Comparison of ENCODE assay signal across 8 cellular contexts in genomic region chr12:96177013-96177412, GRCh38. TPM values are rescaled to one million over a fixed set of nuclear protein-coding genes. Genes with fewer than 3 reads are reported as not detected.
DNase-seq lines count a peak whose midpoint lies in the region; ATAC-seq and TF ChIP-seq lines count a peak whose summit lies in the region.

No MANE protein-coding gene starts in this region.

- TF ChIP-seq RAD21 in IMR-90 (IDR thresholded peaks at IDR 0.05; ENCODE audit: low read length) = no peak

- DNase-seq in EL (peak; percentile 63), IMR-90 (peak; percentile 82), activated T-cell treated with anti-CD3 and anti-CD28 coated beads for 4 hours (peak; percentile 37), nephron progenitor cell (no peak), NCI-H2171 treated with DMSO at 0.1 percent for 48 hours (lab: John Stamatoyannopoulos, UW) (no peak), GM23338 (ENCODE audit: low spot score) (no peak), aorta (no peak)

- no peak overlapping the region for H4K5ac ChIP-seq in IMR-90 (ENCODE audit: low read depth, low read length)

- intact Hi-C loops in IMR-90 (cut with micrococcal nuclease) = no loop called here
- intact Hi-C loops in aorta (cut with DNase I) = no loop called here

- no peaks in the 10 kb centered on the region for H3K79me1 ChIP-seq in IMR-90 (ENCODE audit: low read depth in 1 of 2, low read length in 2 of 2)

- TF ChIP-seq POLR2A in IMR-90 (IDR thresholded peaks at IDR 0.05; ENCODE audit: low read depth, low read length) = no peak

- no peak for TF ChIP-seq CTCF in IMR-90 (conservative IDR thresholded peaks at IDR 0.05; ENCODE audit: low read depth, low read length)
- TF ChIP-seq CTCF in nephron progenitor cell (IDR thresholded peaks at IDR 0.05) = no peak
- TF ChIP-seq CTCF in GM23338 (conservative IDR thresholded peaks at IDR 0.05; ENCODE audit: low read depth in 2 of 2) = no peak

- H3K27ac ChIP-seq in IMR-90 (ENCODE audit: insufficient read depth, low read length) (no peak overlapping the region), GM23338 (ENCODE audit: low read depth) (no peak overlapping the region), aorta (ENCODE audit: low read depth in 1 of 2, low read length in 2 of 2) (no peak overlapping the region)

- H4K8ac ChIP-seq in IMR-90 (ENCODE audit: low read depth in 2 of 2, low read length in 2 of 2) = no peak overlapping the region

- H3K4me3 ChIP-seq in IMR-90 (ENCODE audit: insufficient read depth, low read depth, low read length) (no peak overlapping the region), GM23338 (no peak overlapping the region), aorta (ENCODE audit: low read length in 2 of 2) (no peak overlapping the region)

- H3K79me2 ChIP-seq in GM23338 (replicated peaks; ENCODE audit: insufficient read depth) = no peaks in the 10 kb centered on the region

- no peak overlapping the region for H3K14ac ChIP-seq in IMR-90 (replicated peaks; ENCODE audit: low read depth, low read length)

- peaks cover 4% of the 10 kb centered on the region for H3K36me3 Mint-ChIP-seq in nephron progenitor cell (ENCODE audit: low read depth)
- peaks cover 3% of the 10 kb centered on the region; the same call in 1 of the 3 replicates for H3K36me3 Mint-ChIP-seq in GM23338 (ENCODE audit: low read depth)

- no peak overlapping the region for H2AK9ac ChIP-seq in IMR-90 (replicated peaks; ENCODE audit: low read depth, low read length, poor library complexity)

- H2AFZ ChIP-seq in IMR-90 (replicated peaks; ENCODE audit: low read length, poor library complexity) (peak overlapping the region; percentile 35), GM23338 (no peak overlapping the region)

- no peaks in the 10 kb centered on the region for H3K9me1 ChIP-seq in IMR-90 (ENCODE audit: insufficient read depth, low read length)

- no peak overlapping the region for H3K4me3 Mint-ChIP-seq in nephron progenitor cell
- no peak overlapping the region for H3K4me3 Mint-ChIP-seq in GM23338

- H3K9me3 Mint-ChIP-seq in nephron progenitor cell (peaks cover 34% of the 10 kb centered on the region), GM23338 (peaks cover 15% of the 10 kb centered on the region; the same call in 2 of the 3 replicates)

- H3K4me1 Mint-ChIP-seq in nephron progenitor cell (no peaks in the 10 kb centered on the region), GM23338 (no peaks in the 10 kb centered on the region)

- H3K36me3 ChIP-seq in IMR-90 (ENCODE audit: control insufficient read depth, insufficient read depth, low read length) (no peaks in the 10 kb centered on the region), GM23338 (ENCODE audit: insufficient read depth) (0 out of 2 replicates have a peak, but pooled peaks cover 5% of the 10 kb centered on the region), aorta (ENCODE audit: control insufficient read depth in 1 of 2, insufficient read depth in 2 of 2, low read length in 1 of 2) (no peaks in the 10 kb centered on the region)

- H3K27me3 ChIP-seq in IMR-90 (ENCODE audit: control insufficient read depth, insufficient read depth, low read length) (peaks cover 2% of the 10 kb centered on the region; the same call in 1 of the 2 replicates), GM23338 (ENCODE audit: insufficient read depth) (no peaks in the 10 kb centered on the region), aorta (ENCODE audit: control insufficient read depth in 1 of 2, insufficient read depth in 2 of 2, low read length in 1 of 2) (no peaks in the 10 kb centered on the region)

- dilution Hi-C loops in IMR-90 (cut with HindIII; ENCODE audit: low sequenced_read_pairs, unreplicated experiment) = no loop called here

- H3K23ac ChIP-seq in IMR-90 (ENCODE audit: low read depth, low read length) = no peak overlapping the region

- no peak overlapping the region for H3K18ac ChIP-seq in IMR-90 (ENCODE audit: low read depth, low read length)

- no peak; the same call in 1 of the 2 replicates for ATAC-seq in IMR-90 (ENCODE audit: low read depth)
- no peak for ATAC-seq in GM19035 (IDR thresholded peaks at IDR 0.05; ENCODE audit: unreplicated experiment)
- ATAC-seq in GM23338 = no peak
- ATAC-seq in aorta (ENCODE audit: low FRiP score) = no peak

- H3K4me2 ChIP-seq in IMR-90 (ENCODE audit: low read depth, low read length) = no peak overlapping the region
- H3K4me2 ChIP-seq in GM23338 = no peak overlapping the region

- no peak overlapping the region for H2BK20ac ChIP-seq in IMR-90 (ENCODE audit: low read depth, low read length)

- CTCF ChIA-PET in IMR-90 (lab: Yijun Ruan, JAX) = no interaction called here

- H3K9me2 ChIP-seq in GM23338 (ENCODE audit: insufficient read depth) = no peaks in the 10 kb centered on the region; the same call in 1 of the 2 replicates

- H4K20me1 ChIP-seq in IMR-90 (ENCODE audit: insufficient read depth, low read length) (no peaks in the 10 kb centered on the region), GM23338 (replicated peaks; ENCODE audit: insufficient read depth) (no peaks in the 10 kb centered on the region)

- H2BK5ac ChIP-seq in IMR-90 (ENCODE audit: low read depth, low read length, poor library complexity, severe bottlenecking) = no peak overlapping the region

- no peak overlapping the region for H3K9ac ChIP-seq in IMR-90 (ENCODE audit: low read depth, low read length)

- BruUV-seq in IMR-90 (replicated peaks; lab: Mats Ljungman, UMichigan) = no TSS peak

- no peak overlapping the region for H2AK5ac ChIP-seq in IMR-90 (ENCODE audit: low read depth, low read length)

- H3K4me1 ChIP-seq in IMR-90 (ENCODE audit: control insufficient read depth, insufficient read depth, low read length) (no peaks in the 10 kb centered on the region), GM23338 (ENCODE audit: insufficient read depth) (no peaks in the 10 kb centered on the region), aorta (ENCODE audit: control insufficient read depth in 1 of 2, insufficient read depth in 2 of 2, low read length in 2 of 2) (no peaks in the 10 kb centered on the region)

- H3K27ac Mint-ChIP-seq in nephron progenitor cell (peak overlapping the region; percentile 25), GM23338 (no peak overlapping the region)

- WGBS in IMR-90 (ENCODE audit: extremely low coverage in 2 of 2, insufficient read length in 1 of 2), 2 experiments = 40% methylated on average over 1 of the region's 1 CpG; no CpG with 5 or more reads in 1 of the 2 experiments
- WGBS in aorta, 2 donors = 84 to 85% methylated on average over 1 of the region's 1 CpG

- no peaks in the 10 kb centered on the region for H3F3A ChIP-seq in GM23338 (replicated peaks; ENCODE audit: low read depth)

- no peak overlapping the region for H3K56ac ChIP-seq in IMR-90 (ENCODE audit: extremely low read depth, insufficient read depth, low read length)

- POLR2A ChIA-PET in IMR-90 (lab: Charles Lee; ENCODE audit: unreplicated experiment) = no interaction called here

- H3K9me3 ChIP-seq in IMR-90 (ENCODE audit: control insufficient read depth, insufficient read depth, low read length) (peaks cover 6% of the 10 kb centered on the region; the same call in 1 of the 2 replicates), aorta (ENCODE audit: control insufficient read depth, low read length) (peaks cover 8% of the 10 kb centered on the region)

- no peak overlapping the region for H4K91ac ChIP-seq in IMR-90 (ENCODE audit: insufficient read depth, low read depth, low read length)

- H2BK120ac ChIP-seq in IMR-90 (ENCODE audit: low read depth, low read length) = no peak overlapping the region

- no peak overlapping the region; the same call in 1 of the 2 replicates for H3K4ac ChIP-seq in IMR-90 (ENCODE audit: low read depth, low read length)

- peaks cover 11% of the 10 kb centered on the region for H3K27me3 Mint-ChIP-seq in nephron progenitor cell (ENCODE audit: low read depth, poor library complexity)
- H3K27me3 Mint-ChIP-seq in GM23338 (ENCODE audit: insufficient read depth, low read depth, poor library complexity) = no peaks in the 10 kb centered on the region

- in situ Hi-C loops in IMR-90 (cut with MboI; ENCODE audit: low sequenced_read_pairs) = no loop called here

- H2BK15ac ChIP-seq in IMR-90 (ENCODE audit: low read depth, low read length) = no peak overlapping the region

TF ChIP-seq in IMR-90, 13 proteins besides CTCF, POLR2A, EP300 and RAD21 (continues in another document):
- TF ChIP-seq MAZ (IDR thresholded peaks at IDR 0.05; ENCODE audit: borderline replicate concordance, low read depth, low read length) (no peak), MAFK (IDR thresholded peaks at IDR 0.05; ENCODE audit: low read depth, low read length) (no peak), CHD1 (IDR thresholded peaks at IDR 0.05; ENCODE audit: low read depth, low read length) (no peak), USF2 (IDR thresholded peaks at IDR 0.05; ENCODE audit: low read depth, low read length) (no peak)

TF ChIP-seq in GM23338, 12 proteins besides CTCF, POLR2A, EP300 and RAD21 (continues in another document):
- TF ChIP-seq ETS1 (IDR thresholded peaks at IDR 0.05) = no peak
- no peak for TF ChIP-seq EZH2 (IDR thresholded peaks at IDR 0.05; ENCODE audit: low read depth, unreplicated experiment)
- no peak for TF ChIP-seq EZH2phosphoT487 (IDR thresholded peaks at IDR 0.05; ENCODE audit: unreplicated experiment)
- TF ChIP-seq ZNF331 (CRISPR knock-in tag; IDR thresholded peaks at IDR 0.05; ENCODE audit: low read depth) = no peak

RNA-seq across cellular contexts. Expression of gene ELK3, which starts 17.2 kb away (rescaled TPM):
- total RNA-seq in IMR-90 (2012; rRNA removed) = 14.5 and 20.0 TPM in 2 replicates
- polyA plus RNA-seq in IMR-90 (2012; rRNA removed) = 27.5 and 35.7 TPM in 2 replicates
- polyA plus RNA-seq in IMR-90 (2012; cell fraction: cytosol; rRNA removed) = 10.7 and 23.4 TPM in 2 replicates
- polyA plus RNA-seq in IMR-90 (2012; cell fraction: nucleus; rRNA removed; ENCODE audit: low replicate concordance) = 9.2 and 14.8 TPM in 2 replicates
- total RNA-seq in GM23338 (2014; rRNA removed; shearing (Covaris generic)) = 8.3 and 12.1 TPM in 2 replicates
- polyA plus RNA-seq in GM23338 (2016; fragmentation: Nextera tagmentation; extraction: Ambion mirVana) = 5.5 and 6.5 TPM in 2 replicates
- total RNA-seq in aorta = 10 to 100 TPM; 57.8 to 73.8 TPM
- polyA plus RNA-seq in aorta = 10 to 100 TPM; 13.6 to 14.2 TPM

Comparison
In these comparisons a context has a peak if more than half of its experiments do, and no peak if none do; other contexts are left out.
1. DNase-seq: peak in EL (single experiment), IMR-90 (single experiment) and activated T-cell treated with anti-CD3 and anti-CD28 coated beads for 4 hours (single experiment); none in nephron progenitor cell (single experiment), NCI-H2171 treated with DMSO at 0.1 percent for 48 hours (single experiment), GM23338 (single experiment) and aorta (0 of 2).